9 cellular contexts compared by ENCODE assay signal in the genomic region with DNA sequence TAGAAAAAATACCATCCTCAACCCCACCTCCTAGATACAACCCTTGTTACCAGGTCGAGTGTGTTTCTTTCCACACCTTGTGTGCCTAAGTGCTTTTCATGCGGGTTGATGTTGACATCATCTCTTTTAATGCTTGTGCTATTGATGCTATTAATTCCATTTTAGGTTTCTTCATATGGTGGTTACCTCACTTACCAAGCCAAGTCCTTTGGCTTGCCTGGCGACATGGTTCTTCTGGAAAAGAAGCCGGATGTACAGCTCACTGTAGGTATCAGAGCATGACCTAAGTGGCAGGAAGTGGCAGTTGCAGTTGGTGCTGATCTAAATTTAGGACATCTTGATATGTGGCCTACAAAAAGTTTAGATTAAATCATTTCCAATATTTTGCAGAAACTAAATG.
DNase-seq lines count a peak whose midpoint lies in the region; ATAC-seq lines count a peak whose summit lies in the region.
"Had no signal": no experiment of that assay in that cellular context is flagged by ENCODE, and none has a peak within 500 bp of the region (broad histone marks: within the 10 kb centered on the region; RNA-seq: fewer than 3 reads in every experiment).

No MANE protein-coding gene starts in this region.

- H3K4me3 Mint-ChIP-seq in activated T-cell treated with anti-CD3 and anti-CD28 coated beads, Interleukin-2, amount 50 U/mL, for 72 hours = peak overlapping the region in 1 of 2 donors; percentile 27

- no peaks in the 10 kb centered on the region for H3K9me3 Mint-ChIP-seq in activated T-cell treated with anti-CD3 and anti-CD28 coated beads, Interleukin-2, amount 50 U/mL, for 72 hours

- H3K27me3 Mint-ChIP-seq in activated T-cell treated with anti-CD3 and anti-CD28 coated beads, Interleukin-2, amount 50 U/mL, for 72 hours (ENCODE audit: low read depth) = no peaks in the 10 kb centered on the region

- no peaks in the 10 kb centered on the region for H3K36me3 Mint-ChIP-seq in activated T-cell treated with anti-CD3 and anti-CD28 coated beads, Interleukin-2, amount 50 U/mL, for 72 hours (ENCODE audit: insufficient read depth in 2 of 2)

- DNase-seq in NCI-H2029 (lab: John Stamatoyannopoulos, UW) (peak; percentile 27), NCI-H2029 treated with DMSO at 0.1 percent for 48 hours (lab: John Stamatoyannopoulos, UW) (no peak), NCI-H510A (lab: John Stamatoyannopoulos, UW) (peak; percentile 19), D341Med (ENCODE audit: low spot score) (no peak), NCI-H187 treated with DMSO at 0.1 percent for 48 hours (lab: John Stamatoyannopoulos, UW) (no peak)
- DNase-seq in activated T-cell treated with anti-CD3 and anti-CD28 coated beads, Interleukin-2, amount 50 U/mL, for 72 hours = peak; percentile 12 to 23
- DNase-seq in stimulated activated CD8-positive, alpha-beta memory T cell treated with anti-CD3 and anti-CD28 coated beads, Interleukin-12 subunit alpha, Interleukin-12 subunit beta, amount 100 ng/mL, for 1 hour (ENCODE audit: low read depth) = peak; percentile 7

- peak overlapping the region; percentile 89 for H3K27ac Mint-ChIP-seq in activated T-cell treated with anti-CD3 and anti-CD28 coated beads, Interleukin-2, amount 50 U/mL, for 72 hours

- peak; percentile 51 to 83 for ATAC-seq in activated T-cell treated with anti-CD3 and anti-CD28 coated beads, Interleukin-2, amount 50 U/mL, for 72 hours (replicated peaks in 1 of 2)
- ATAC-seq in HG03196 (IDR thresholded peaks at IDR 0.05; ENCODE audit: unreplicated experiment) = no peak
- ATAC-seq: left lobe of liver had no signal

- peaks cover 48% of the 10 kb centered on the region for H3K4me1 Mint-ChIP-seq in activated T-cell treated with anti-CD3 and anti-CD28 coated beads, Interleukin-2, amount 50 U/mL, for 72 hours (ENCODE audit: low read depth)

Comparison
In these comparisons a context has a peak if more than half of its experiments do, and no peak if none do; other contexts are left out.
1. DNase-seq: peak in NCI-H2029 (single experiment), NCI-H510A (single experiment), activated T-cell treated with anti-CD3 and anti-CD28 coated beads, Interleukin-2, amount 50 U/mL, for 72 hours (2 of 2) and stimulated activated CD8-positive, alpha-beta memory T cell treated with anti-CD3 and anti-CD28 coated beads, Interleukin-12 subunit alpha, Interleukin-12 subunit beta, amount 100 ng/mL, for 1 hour (single experiment); none in NCI-H2029 treated with DMSO at 0.1 percent for 48 hours (single experiment), D341Med (single experiment) and NCI-H187 treated with DMSO at 0.1 percent for 48 hours (single experiment).